9 cellular contexts compared by ENCODE assay signal in the genomic region with DNA sequence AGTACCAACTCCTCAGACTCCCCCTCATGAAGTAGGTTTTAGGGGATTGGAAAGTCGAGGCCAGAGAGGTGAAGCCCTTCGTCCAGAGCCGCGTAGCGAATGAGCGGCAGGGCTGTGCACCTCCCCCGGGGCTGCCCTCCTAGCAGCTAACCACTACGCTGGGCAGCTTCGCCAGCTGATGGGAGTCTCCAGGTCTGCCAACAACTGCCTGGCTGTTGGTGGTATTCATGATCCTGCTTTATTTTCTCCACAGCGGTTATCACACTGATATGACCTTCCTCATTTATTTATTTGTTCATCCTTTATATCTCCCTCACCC. TPM values are rescaled to one million over a fixed set of nuclear protein-coding genes. Genes with fewer than 3 reads are reported as not detected.
DNase-seq lines count a peak whose midpoint lies in the region; ATAC-seq, FAIRE-seq and TF ChIP-seq lines count a peak whose summit lies in the region.
"Had no signal": no experiment of that assay in that cellular context is flagged by ENCODE, and none has a peak within 500 bp of the region (broad histone marks: within the 10 kb centered on the region; RNA-seq: fewer than 3 reads in every experiment).

No MANE protein-coding gene starts in this region.

- H3K27me3 ChIP-seq in breast epithelium: no peaks in the 10 kb centered on the region
- no peaks in the 10 kb centered on the region for H3K27me3 ChIP-seq in body of pancreas

- ATAC-seq in A549 (peak; percentile 35 to 64), HG03354 (IDR thresholded peaks at IDR 0.05; ENCODE audit: poor library complexity, severe bottlenecking, unreplicated experiment) (peak; percentile 0), GM19395 (IDR thresholded peaks at IDR 0.05; ENCODE audit: unreplicated experiment) (no peak), HG03175 (IDR thresholded peaks at IDR 0.05; ENCODE audit: unreplicated experiment) (no peak), body of pancreas (no peak)

- H3K4me3 ChIP-seq in A549 (peak overlapping the region; percentile 69), breast epithelium (peak overlapping the region in 2 of 3 donors; percentile 67 to 79), mesodermal cell (ENCODE audit: extremely low read depth, insufficient read depth, low read length, poor library complexity, severe bottlenecking) (peak overlapping the region; percentile 62), body of pancreas (peak overlapping the region in 1 of 2 donors; percentile 25)

- TF ChIP-seq EP300 in A549 (IDR thresholded peaks at IDR 0.05): no peak

- peak overlapping the region; percentile 95 for H3K4me2 ChIP-seq in A549

- peak overlapping the region; percentile 95 to 97 for H3K27ac ChIP-seq in A549
- H3K27ac ChIP-seq in breast epithelium: no peak overlapping the region
- no peak overlapping the region for H3K27ac ChIP-seq in mesodermal cell (ENCODE audit: low read depth, low read length, severe bottlenecking)
- H3K27ac ChIP-seq in body of pancreas: no peak overlapping the region

- no peaks in the 10 kb centered on the region for H3K36me3 ChIP-seq in breast epithelium
- H3K36me3 ChIP-seq in mesodermal cell (ENCODE audit: control insufficient read depth, insufficient read depth, low read length): no peaks in the 10 kb centered on the region
- no peaks in the 10 kb centered on the region for H3K36me3 ChIP-seq in body of pancreas (replicated peaks in 1 of 2; ENCODE audit: insufficient read depth in 1 of 2, low read depth in 2 of 2)

- FAIRE-seq in A549 (lab: Jason Lieb, UNC): no peak
- FAIRE-seq: TTC549 had no signal

- DNase-seq in A549 (ENCODE audit: low read depth in 1 of 2, low spot score in 1 of 2) (no peak), breast epithelium (ENCODE audit: low spot score in 2 of 2) (no peak), Ammon's horn (ENCODE audit: low spot score) (no peak), body of pancreas (no peak)

- intact Hi-C loops in breast epithelium (cut with DNase I; ENCODE audit: low total_unique reads): no loop called here
- intact Hi-C loops in body of pancreas (cut with DNase I): loop anchor here (10.0 kb wide), 1 partner anchor 1020 kb away; no protein-coding TSS in a partner anchor

- H3K4me1 ChIP-seq in A549 (peaks cover 12% of the 10 kb centered on the region; the same call in 2 of the 3 replicates), breast epithelium (no peaks in the 10 kb centered on the region), mesodermal cell (ENCODE audit: control insufficient read depth, insufficient read depth, low read length, poor library complexity, severe bottlenecking) (no peaks in the 10 kb centered on the region), body of pancreas (peaks cover 22% of the 10 kb centered on the region)

- CTCF ChIA-PET in A549 (lab: Yijun Ruan, JAX): interaction anchor here (0.8 to 6.0 kb wide), 28 partner anchors 8 to 1486 kb away, joined by 3 to 82 read pairs (median 4); no protein-coding TSS in a partner anchor

- TF ChIP-seq CTCF in A549 (IDR thresholded peaks at IDR 0.05) (no peak), breast epithelium (IDR thresholded peaks at IDR 0.05) (no peak), body of pancreas (IDR thresholded peaks at IDR 0.05) (no peak)

- WGBS in A549 (ENCODE audit: missing lambda C conversion rate): 18% methylated on average over 10 of the region's 10 CpGs
- 27 to 46% methylated on average over 6 to 10 of the region's 10 CpGs for WGBS in mesodermal cell (ENCODE audit: insufficient coverage in 2 of 2), 2 experiments
- WGBS in body of pancreas, 2 donors: 7 to 13% methylated on average over 10 of the region's 10 CpGs

- peak in 1 of 2 experiments; percentile 1; a peak in 1 of 5 replicates for TF ChIP-seq RAD21 in A549 (conservative IDR thresholded peaks at IDR 0.05 in 1 of 2, IDR thresholded peaks at IDR 0.05 in 1 of 2)

- POLR2A ChIA-PET in A549 (lab: Yijun Ruan, JAX): interaction anchor here (1.5 to 2.0 kb wide), 3 partner anchors 107 to 1020 kb away, joined by 3 to 19 read pairs (median 8); partner anchors contain the start of genes ITFG1 and PHKB

- no peaks in the 10 kb centered on the region for H3K9me3 ChIP-seq in A549
- H3K9me3 ChIP-seq in breast epithelium: no peaks in the 10 kb centered on the region
- H3K9me3 ChIP-seq in mesodermal cell (ENCODE audit: control insufficient read depth, low read length): no peaks in the 10 kb centered on the region
- H3K9me3 ChIP-seq in body of pancreas: no peaks in the 10 kb centered on the region

- TF ChIP-seq POLR2A in A549 (IDR thresholded peaks at IDR 0.05; ENCODE audit: low read length) (no peak), breast epithelium (IDR thresholded peaks at IDR 0.05) (no peak), body of pancreas (IDR thresholded peaks at IDR 0.05) (no peak)

TF ChIP-seq in A549, 52 proteins besides CTCF, POLR2A, EP300 and RAD21:
- peak; percentile 58; the same call in 1 of the 2 replicates for TF ChIP-seq MAX (IDR thresholded peaks at IDR 0.05)
- TF ChIP-seq, protein P1, sequence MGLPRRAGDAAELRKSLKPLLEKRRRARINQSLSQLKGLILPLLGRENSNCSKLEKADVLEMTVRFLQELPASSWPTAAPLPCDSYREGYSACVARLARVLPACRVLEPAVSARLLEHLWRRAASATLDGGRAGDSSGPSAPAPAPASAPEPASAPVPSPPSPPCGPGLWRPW (IDR thresholded peaks at IDR 0.05): no peak

RNA-seq across cellular contexts. Expression of gene NETO2, which starts 0.8 kb away (rescaled TPM):
- polyA plus RNA-seq in A549 (2011; rRNA removed) (124 and 139 TPM in 2 replicates), A549 (2017; fragmentation: RNase III; extraction: RNeasy Plus Mini Kit Qiagen cat#74134 plus additional on column Dnase treatment) (65.2 to 71.5 TPM (median 65.4 TPM) in 3 replicates)
- polyA plus RNA-seq in A549 (2012; cell fraction: cytosol; rRNA removed): 88.8 and 104 TPM in 2 replicates
- polyA plus RNA-seq in A549 (2012; cell fraction: nucleus; rRNA removed): 57.6 and 70.6 TPM in 2 replicates
- 49.3 and 59.0 TPM in 2 replicates for polyA minus RNA-seq in A549 (2011; rRNA and poly(A)+ RNA removed)
- total RNA-seq in breast epithelium (10 to 100 TPM in 1 of 3 donors, 1 to 10 TPM in 2; 1.4 to 16.7 (median 5.9) TPM), body of pancreas (1 to 10 TPM; 3.0 to 3.1 TPM)
- polyA plus RNA-seq in mesodermal cell (2013, experiment 1 of 2): 27.2 TPM
- 26.4 TPM for polyA plus RNA-seq in mesodermal cell (2013, experiment 2 of 2)

Comparison
In these comparisons a context has a peak if more than half of its experiments do, and no peak if none do; other contexts are left out.
1. ATAC-seq: peak in A549 (2 of 2) and HG03354 (single experiment); none in GM19395 (single experiment), HG03175 (single experiment) and body of pancreas (single experiment).
2. H3K27ac ChIP-seq: peak in A549 (2 of 2); none in breast epithelium (0 of 2), mesodermal cell (single experiment) and body of pancreas (0 of 4).